In the genomic region with DNA sequence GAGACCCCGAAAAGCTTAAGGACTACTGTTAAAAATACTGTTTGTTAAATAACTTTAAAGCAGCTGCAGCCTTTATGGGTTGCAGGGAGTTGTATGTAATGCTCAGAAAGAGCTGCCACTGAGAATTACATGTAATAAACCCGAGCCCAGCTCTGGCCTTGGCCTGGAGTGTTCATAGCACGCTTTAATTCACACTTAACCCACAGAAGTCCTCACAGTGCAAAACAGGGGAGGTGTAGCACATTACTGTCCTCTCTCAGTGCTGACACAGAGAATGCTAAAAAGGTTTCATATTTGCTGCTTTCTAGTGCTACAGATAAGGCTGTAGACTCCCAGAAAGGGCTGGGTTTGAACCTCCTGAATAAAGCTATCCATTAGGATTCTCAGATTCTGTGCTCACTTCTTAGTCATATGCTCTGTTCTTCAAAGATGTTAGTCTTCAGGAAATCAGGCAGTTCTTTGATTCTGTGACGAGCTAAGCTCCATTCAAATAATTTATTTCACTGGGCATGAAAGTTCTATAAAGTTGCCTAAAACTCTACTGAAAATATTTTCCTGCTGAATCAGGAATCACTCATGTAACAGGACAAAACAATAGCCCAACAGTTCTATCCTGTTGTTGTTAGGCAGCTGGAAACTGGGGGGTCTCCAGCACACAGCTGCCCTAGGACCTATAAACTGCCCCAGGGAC, we compare ENCODE assay signal across 20 cellular contexts.
DNase-seq lines count a peak whose midpoint lies in the region; ATAC-seq and TF ChIP-seq lines count a peak whose summit lies in the region.
"Had no signal": no experiment of that assay in that cellular context is flagged by ENCODE, and none has a peak within 500 bp of the region (broad histone marks: within the 10 kb centered on the region; RNA-seq: fewer than 3 reads in every experiment).

No MANE protein-coding gene starts in this region.

- H3K4me1 Mint-ChIP-seq in chondrocyte (ENCODE audit: low read depth) (peaks cover 16% of the 10 kb centered on the region), CD14-positive monocyte (peaks cover 4% of the 10 kb centered on the region), T-helper 17 cell (no peaks in the 10 kb centered on the region)
- no peaks in the 10 kb centered on the region for H3K4me1 Mint-ChIP-seq in stimulated activated naive B cell treated with anti-CD40 and anti-IgM and Interleukin-4, amounts not matched to agents 10 μg/mL and 1 μg/mL and 100 μg/mL, for 72 hours
- H3K4me1 Mint-ChIP-seq: activated CD4-positive, alpha-beta T cell treated with anti-CD3 and anti-CD28 coated beads, Interleukin-2, amount 10 ng/mL, durations not matched to agents 24 days and 14 days had no signal

- no peak for ATAC-seq in stimulated activated naive B cell treated with anti-CD40 and anti-IgM and Interleukin-4, amounts not matched to agents 10 μg/mL and 1 μg/mL and 100 μg/mL, for 72 hours (replicated peaks)
- ATAC-seq in T-helper 17 cell (no peak), GM21619 (IDR thresholded peaks at IDR 0.05; ENCODE audit: unreplicated experiment) (no peak)

- intact Hi-C loops in CD14-positive monocyte (cut with micrococcal nuclease): loop anchor here in 1 of 2 donors (5.0 kb wide), 1 partner anchor 38 kb away; no protein-coding TSS in a partner anchor

- DNase-seq in AG10803 (ENCODE audit: low read depth) (peak; percentile 65), M059J (ENCODE audit: low read depth) (peak; percentile 63), chondrocyte (ENCODE audit: low spot score) (no peak), lung microvascular endothelial cell (ENCODE audit: low read depth in 2 of 2) (peak; percentile 46 to 77), CD14-positive monocyte (ENCODE audit: low spot score) (no peak), T-helper 17 cell (no peak)
- DNase-seq in stimulated activated naive B cell treated with anti-CD40 and anti-IgM and Interleukin-4, amounts not matched to agents 10 μg/mL and 1 μg/mL and 100 μg/mL, for 72 hours: no peak
- DNase-seq: activated CD4-positive, alpha-beta T cell treated with anti-CD3 and anti-CD28 coated beads, Interleukin-2, amount 10 ng/mL, durations not matched to agents 24 days and 14 days; activated T-cell treated with anti-CD3 and anti-CD28 coated beads, Interleukin-2, amount 50 U/mL, for 48 hours; adrenal gland; DMS153; Kasumi-1; NCI-H187 treated with DMSO at 0.1 percent for 48 hours; occipital lobe; RPMI8226; T1000 had no signal

- H3K27ac Mint-ChIP-seq in chondrocyte (ENCODE audit: unreplicated experiment) (peak overlapping the region; percentile 8), CD14-positive monocyte (no peak overlapping the region), T-helper 17 cell (no peak overlapping the region)
- H3K27ac Mint-ChIP-seq in stimulated activated naive B cell treated with anti-CD40 and anti-IgM and Interleukin-4, amounts not matched to agents 10 μg/mL and 1 μg/mL and 100 μg/mL, for 72 hours: no peak overlapping the region
- H3K27ac Mint-ChIP-seq: activated CD4-positive, alpha-beta T cell treated with anti-CD3 and anti-CD28 coated beads, Interleukin-2, amount 10 ng/mL, durations not matched to agents 24 days and 14 days; dendritic cell treated with granulocyte-macrophage colony-stimulating factor and Interleukin-4, amounts not matched to agents 40 ng/mL and 50 ng/mL, for 4 days had no signal

- H3K4me3 ChIP-seq in AG10803 (ENCODE audit: low read length): no peak overlapping the region
- H3K4me3 ChIP-seq: adrenal gland, HAP-1, suprapubic skin had no signal

- H3K27me3 Mint-ChIP-seq in chondrocyte (ENCODE audit: low read depth) (no peaks in the 10 kb centered on the region), CD14-positive monocyte (ENCODE audit: low read depth in 3 of 3) (peaks cover 0 to 1% (median 0%) of the 10 kb centered on the region in 3 donors), T-helper 17 cell (peaks cover 30% of the 10 kb centered on the region)
- no peaks in the 10 kb centered on the region for H3K27me3 Mint-ChIP-seq in stimulated activated naive B cell treated with anti-CD40 and anti-IgM and Interleukin-4, amounts not matched to agents 10 μg/mL and 1 μg/mL and 100 μg/mL, for 72 hours
- H3K27me3 Mint-ChIP-seq: dendritic cell treated with granulocyte-macrophage colony-stimulating factor and Interleukin-4, amounts not matched to agents 40 ng/mL and 50 ng/mL, for 4 days had no signal

- no peak overlapping the region for H3K4me3 Mint-ChIP-seq in chondrocyte (ENCODE audit: unreplicated experiment)
- H3K4me3 Mint-ChIP-seq in stimulated activated naive B cell treated with anti-CD40 and anti-IgM and Interleukin-4, amounts not matched to agents 10 μg/mL and 1 μg/mL and 100 μg/mL, for 72 hours: no peak overlapping the region
- no peak overlapping the region for H3K4me3 Mint-ChIP-seq in CD14-positive monocyte
- no peak overlapping the region for H3K4me3 Mint-ChIP-seq in T-helper 17 cell
- H3K4me3 Mint-ChIP-seq: activated CD4-positive, alpha-beta T cell treated with anti-CD3 and anti-CD28 coated beads, Interleukin-2, amount 10 ng/mL, durations not matched to agents 24 days and 14 days; dendritic cell treated with granulocyte-macrophage colony-stimulating factor and Interleukin-4, amounts not matched to agents 40 ng/mL and 50 ng/mL, for 4 days had no signal

- TF ChIP-seq CTCF in AG10803 (conservative IDR thresholded peaks at IDR 0.05; ENCODE audit: low read length) (no peak), chondrocyte (IDR thresholded peaks at IDR 0.05) (no peak), CD14-positive monocyte (IDR thresholded peaks at IDR 0.05) (no peak)

- no peaks in the 10 kb centered on the region for H3K9me3 ChIP-seq in T-helper 17 cell (ENCODE audit: control insufficient read depth, low read length, poor library complexity, severe bottlenecking)
- H3K9me3 ChIP-seq: adrenal gland, HAP-1, suprapubic skin had no signal

- H3K36me3 Mint-ChIP-seq in chondrocyte (ENCODE audit: low read depth): peaks cover 6% of the 10 kb centered on the region
- H3K36me3 Mint-ChIP-seq in stimulated activated naive B cell treated with anti-CD40 and anti-IgM and Interleukin-4, amounts not matched to agents 10 μg/mL and 1 μg/mL and 100 μg/mL, for 72 hours: no peaks in the 10 kb centered on the region
- H3K36me3 Mint-ChIP-seq in CD14-positive monocyte: peaks cover 8 to 9% of the 10 kb centered on the region in 2 donors
- H3K36me3 Mint-ChIP-seq in T-helper 17 cell (ENCODE audit: low read depth): no peaks in the 10 kb centered on the region

- H3K9me3 Mint-ChIP-seq in chondrocyte (ENCODE audit: low read depth) (no peaks in the 10 kb centered on the region), CD14-positive monocyte (no peaks in the 10 kb centered on the region)
- no peaks in the 10 kb centered on the region for H3K9me3 Mint-ChIP-seq in stimulated activated naive B cell treated with anti-CD40 and anti-IgM and Interleukin-4, amounts not matched to agents 10 μg/mL and 1 μg/mL and 100 μg/mL, for 72 hours
- H3K9me3 Mint-ChIP-seq: activated CD4-positive, alpha-beta T cell treated with anti-CD3 and anti-CD28 coated beads, Interleukin-2, amount 10 ng/mL, durations not matched to agents 24 days and 14 days; dendritic cell treated with granulocyte-macrophage colony-stimulating factor and Interleukin-4, amounts not matched to agents 40 ng/mL and 50 ng/mL, for 4 days had no signal

Comparison
In these comparisons a context has a peak if more than half of its experiments do, and no peak if none do; other contexts are left out.
1. DNase-seq: peak in AG10803 (single experiment), M059J (single experiment) and lung microvascular endothelial cell (2 of 2); none in chondrocyte (single experiment), stimulated activated naive B cell treated with anti-CD40 and anti-IgM and Interleukin-4, amounts not matched to agents 10 μg/mL and 1 μg/mL and 100 μg/mL, for 72 hours (single experiment), CD14-positive monocyte (single experiment) and T-helper 17 cell (0 of 3).